1 cellular context compared by ENCODE assay signal in the genomic region with DNA sequence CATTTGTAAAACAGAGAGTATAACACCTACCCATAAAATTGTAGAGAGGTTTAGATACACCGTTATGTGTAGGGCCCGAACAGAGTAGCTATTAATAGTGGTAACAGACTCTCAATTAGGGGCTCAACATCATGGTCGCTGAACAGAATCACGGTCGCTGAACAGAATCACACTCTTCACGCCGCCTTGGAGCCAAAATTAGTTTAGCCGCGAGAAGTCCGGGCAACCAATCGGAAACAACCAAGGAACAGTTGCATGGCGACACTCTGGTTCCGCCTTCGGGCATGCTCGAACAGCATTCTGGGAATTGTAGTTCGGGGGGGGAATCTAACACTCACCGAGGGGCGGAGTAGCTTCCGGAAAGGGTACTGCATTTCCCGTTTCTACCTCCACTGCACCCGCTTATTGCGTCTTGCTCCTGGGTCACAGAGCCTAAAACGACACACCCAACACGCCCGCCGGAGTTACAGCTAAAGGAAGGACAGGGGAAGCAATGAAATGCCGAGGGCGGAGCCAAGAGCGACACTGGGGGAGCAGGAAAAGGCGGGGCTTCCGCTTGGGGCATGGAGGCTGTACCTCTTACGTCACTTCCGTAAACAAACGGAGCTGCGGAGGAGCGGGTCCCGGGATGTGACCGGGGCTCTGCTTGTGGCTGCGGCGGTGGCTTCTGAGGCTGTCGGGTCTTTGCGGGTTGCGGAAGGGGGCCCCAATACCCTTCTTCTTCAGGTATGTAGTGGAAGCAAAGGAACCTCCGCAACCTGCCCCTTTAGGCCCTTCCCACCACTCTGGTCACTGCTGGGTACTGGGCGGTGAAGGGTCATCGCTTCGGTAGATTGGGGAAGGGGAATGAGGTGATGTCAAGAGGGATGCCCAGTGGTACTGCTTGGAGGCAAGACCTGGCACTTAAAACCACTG.
TF ChIP-seq lines count a peak whose summit lies in the region.

A gene (plus strand): TSS at position 593 of the 915 bp plus-strand sequence. CDS start 2,352 bp downstream, outside the sequence.

TF ChIP-seq in K562, 482 proteins besides CTCF, POLR2A, EP300 and RAD21 (continued from another document and continues in another):
- TF ChIP-seq, protein P1, sequence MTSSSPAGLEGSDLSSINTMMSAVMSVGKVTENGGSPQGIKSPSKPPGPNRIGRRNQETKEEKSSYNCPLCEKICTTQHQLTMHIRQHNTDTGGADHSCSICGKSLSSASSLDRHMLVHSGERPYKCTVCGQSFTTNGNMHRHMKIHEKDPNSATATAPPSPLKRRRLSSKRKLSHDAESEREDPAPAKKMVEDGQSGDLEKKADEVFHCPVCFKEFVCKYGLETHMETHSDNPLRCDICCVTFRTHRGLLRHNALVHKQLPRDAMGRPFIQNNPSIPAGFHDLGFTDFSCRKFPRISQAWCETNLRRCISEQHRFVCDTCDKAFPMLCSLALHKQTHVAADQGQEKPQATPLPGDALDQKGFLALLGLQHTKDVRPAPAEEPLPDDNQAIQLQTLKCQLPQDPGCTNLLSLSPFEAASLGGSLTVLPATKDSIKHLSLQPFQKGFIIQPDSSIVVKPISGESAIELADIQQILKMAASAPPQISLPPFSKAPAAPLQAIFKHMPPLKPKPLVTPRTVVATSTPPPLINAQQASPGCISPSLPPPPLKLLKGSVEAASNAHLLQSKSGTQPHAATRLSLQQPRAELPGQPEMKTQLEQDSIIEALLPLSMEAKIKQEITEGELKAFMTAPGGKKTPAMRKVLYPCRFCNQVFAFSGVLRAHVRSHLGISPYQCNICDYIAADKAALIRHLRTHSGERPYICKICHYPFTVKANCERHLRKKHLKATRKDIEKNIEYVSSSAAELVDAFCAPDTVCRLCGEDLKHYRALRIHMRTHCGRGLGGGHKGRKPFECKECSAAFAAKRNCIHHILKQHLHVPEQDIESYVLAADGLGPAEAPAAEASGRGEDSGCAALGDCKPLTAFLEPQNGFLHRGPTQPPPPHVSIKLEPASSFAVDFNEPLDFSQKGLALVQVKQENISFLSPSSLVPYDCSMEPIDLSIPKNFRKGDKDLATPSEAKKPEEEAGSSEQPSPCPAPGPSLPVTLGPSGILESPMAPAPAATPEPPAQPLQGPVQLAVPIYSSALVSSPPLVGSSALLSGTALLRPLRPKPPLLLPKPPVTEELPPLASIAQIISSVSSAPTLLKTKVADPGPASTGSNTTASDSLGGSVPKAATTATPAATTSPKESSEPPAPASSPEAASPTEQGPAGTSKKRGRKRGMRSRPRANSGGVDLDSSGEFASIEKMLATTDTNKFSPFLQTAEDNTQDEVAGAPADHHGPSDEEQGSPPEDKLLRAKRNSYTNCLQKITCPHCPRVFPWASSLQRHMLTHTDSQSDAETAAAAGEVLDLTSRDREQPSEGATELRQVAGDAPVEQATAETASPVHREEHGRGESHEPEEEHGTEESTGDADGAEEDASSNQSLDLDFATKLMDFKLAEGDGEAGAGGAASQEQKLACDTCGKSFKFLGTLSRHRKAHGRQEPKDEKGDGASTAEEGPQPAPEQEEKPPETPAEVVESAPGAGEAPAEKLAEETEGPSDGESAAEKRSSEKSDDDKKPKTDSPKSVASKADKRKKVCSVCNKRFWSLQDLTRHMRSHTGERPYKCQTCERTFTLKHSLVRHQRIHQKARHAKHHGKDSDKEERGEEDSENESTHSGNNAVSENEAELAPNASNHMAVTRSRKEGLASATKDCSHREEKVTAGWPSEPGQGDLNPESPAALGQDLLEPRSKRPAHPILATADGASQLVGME (CRISPR knock-in tag; IDR thresholded peaks at IDR 0.05), result no peak
- TF ChIP-seq, protein P2, sequence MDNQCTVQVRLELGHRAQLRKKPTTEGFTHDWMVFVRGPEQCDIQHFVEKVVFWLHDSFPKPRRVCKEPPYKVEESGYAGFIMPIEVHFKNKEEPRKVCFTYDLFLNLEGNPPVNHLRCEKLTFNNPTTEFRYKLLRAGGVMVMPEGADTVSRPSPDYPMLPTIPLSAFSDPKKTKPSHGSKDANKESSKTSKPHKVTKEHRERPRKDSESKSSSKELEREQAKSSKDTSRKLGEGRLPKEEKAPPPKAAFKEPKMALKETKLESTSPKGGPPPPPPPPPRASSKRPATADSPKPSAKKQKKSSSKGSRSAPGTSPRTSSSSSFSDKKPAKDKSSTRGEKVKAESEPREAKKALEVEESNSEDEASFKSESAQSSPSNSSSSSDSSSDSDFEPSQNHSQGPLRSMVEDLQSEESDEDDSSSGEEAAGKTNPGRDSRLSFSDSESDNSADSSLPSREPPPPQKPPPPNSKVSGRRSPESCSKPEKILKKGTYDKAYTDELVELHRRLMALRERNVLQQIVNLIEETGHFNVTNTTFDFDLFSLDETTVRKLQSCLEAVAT (IDR thresholded peaks at IDR 0.05), result no peak
- TF ChIP-seq CEBPB (tag; IDR thresholded peaks at IDR 0.05) (no peak; the same call in none of the 2 replicates), NEUROD1 (IDR thresholded peaks at IDR 0.05; ENCODE audit: borderline replicate concordance, low read depth, low read length, partially characterized antibody) (peak; percentile 47), SMARCA4 (IDR thresholded peaks at IDR 0.05) (no peak), PRPF4 (IDR thresholded peaks at IDR 0.05; ENCODE audit: insufficient read depth, low read depth, low read length, poor library complexity, severe bottlenecking) (no peak), ZFP30 (CRISPR knock-in tag; IDR thresholded peaks at IDR 0.05; ENCODE audit: borderline replicate concordance) (no peak), XRCC3 (IDR thresholded peaks at IDR 0.05) (no peak), HDAC8 (tag; IDR thresholded peaks at IDR 0.05) (no peak), ZNF23 (CRISPR knock-in tag; IDR thresholded peaks at IDR 0.05) (no peak), FOXP1 (CRISPR knock-in tag; IDR thresholded peaks at IDR 0.05) (peak; percentile 90), HNRNPLL (IDR thresholded peaks at IDR 0.05; ENCODE audit: low read depth, low read length, poor library complexity, severe bottlenecking) (peak; percentile 67), SMARCE1 (IDR thresholded peaks at IDR 0.05) (no peak), KLF13 (tag; IDR thresholded peaks at IDR 0.05; ENCODE audit: borderline replicate concordance, low read depth) (no peak), ZBTB17 (CRISPR knock-in tag; IDR thresholded peaks at IDR 0.05) (peak; percentile 71; the same call in 1 of the 2 replicates), KAT8 (IDR thresholded peaks at IDR 0.05; ENCODE audit: low read depth) (no peak), NR2C2 (CRISPR knock-in tag; IDR thresholded peaks at IDR 0.05) (peak; percentile 61; the same call in 1 of the 2 replicates), NR2C2 (tag; IDR thresholded peaks at IDR 0.05) (peak; percentile 93), PTTG1 (tag; IDR thresholded peaks at IDR 0.05; ENCODE audit: low read depth) (no peak), TOE1 (IDR thresholded peaks at IDR 0.05; ENCODE audit: borderline replicate concordance) (peak; percentile 32; the same call in 1 of the 2 replicates), TOE1 (CRISPR knock-in tag; IDR thresholded peaks at IDR 0.05; ENCODE audit: borderline replicate concordance, low read depth) (no peak), ZSCAN29 (IDR thresholded peaks at IDR 0.05) (no peak), ZNF57 (CRISPR knock-in tag; IDR thresholded peaks at IDR 0.05) (no peak), ZNF764 (CRISPR knock-in tag; IDR thresholded peaks at IDR 0.05; ENCODE audit: low read depth) (no peak), ZNF778 (CRISPR knock-in tag; IDR thresholded peaks at IDR 0.05) (no peak)
- TF ChIP-seq, protein P3, sequence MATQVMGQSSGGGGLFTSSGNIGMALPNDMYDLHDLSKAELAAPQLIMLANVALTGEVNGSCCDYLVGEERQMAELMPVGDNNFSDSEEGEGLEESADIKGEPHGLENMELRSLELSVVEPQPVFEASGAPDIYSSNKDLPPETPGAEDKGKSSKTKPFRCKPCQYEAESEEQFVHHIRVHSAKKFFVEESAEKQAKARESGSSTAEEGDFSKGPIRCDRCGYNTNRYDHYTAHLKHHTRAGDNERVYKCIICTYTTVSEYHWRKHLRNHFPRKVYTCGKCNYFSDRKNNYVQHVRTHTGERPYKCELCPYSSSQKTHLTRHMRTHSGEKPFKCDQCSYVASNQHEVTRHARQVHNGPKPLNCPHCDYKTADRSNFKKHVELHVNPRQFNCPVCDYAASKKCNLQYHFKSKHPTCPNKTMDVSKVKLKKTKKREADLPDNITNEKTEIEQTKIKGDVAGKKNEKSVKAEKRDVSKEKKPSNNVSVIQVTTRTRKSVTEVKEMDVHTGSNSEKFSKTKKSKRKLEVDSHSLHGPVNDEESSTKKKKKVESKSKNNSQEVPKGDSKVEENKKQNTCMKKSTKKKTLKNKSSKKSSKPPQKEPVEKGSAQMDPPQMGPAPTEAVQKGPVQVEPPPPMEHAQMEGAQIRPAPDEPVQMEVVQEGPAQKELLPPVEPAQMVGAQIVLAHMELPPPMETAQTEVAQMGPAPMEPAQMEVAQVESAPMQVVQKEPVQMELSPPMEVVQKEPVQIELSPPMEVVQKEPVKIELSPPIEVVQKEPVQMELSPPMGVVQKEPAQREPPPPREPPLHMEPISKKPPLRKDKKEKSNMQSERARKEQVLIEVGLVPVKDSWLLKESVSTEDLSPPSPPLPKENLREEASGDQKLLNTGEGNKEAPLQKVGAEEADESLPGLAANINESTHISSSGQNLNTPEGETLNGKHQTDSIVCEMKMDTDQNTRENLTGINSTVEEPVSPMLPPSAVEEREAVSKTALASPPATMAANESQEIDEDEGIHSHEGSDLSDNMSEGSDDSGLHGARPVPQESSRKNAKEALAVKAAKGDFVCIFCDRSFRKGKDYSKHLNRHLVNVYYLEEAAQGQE (CRISPR knock-in tag; IDR thresholded peaks at IDR 0.05; ENCODE audit: low read depth), result no peak
- TF ChIP-seq, protein P4, sequence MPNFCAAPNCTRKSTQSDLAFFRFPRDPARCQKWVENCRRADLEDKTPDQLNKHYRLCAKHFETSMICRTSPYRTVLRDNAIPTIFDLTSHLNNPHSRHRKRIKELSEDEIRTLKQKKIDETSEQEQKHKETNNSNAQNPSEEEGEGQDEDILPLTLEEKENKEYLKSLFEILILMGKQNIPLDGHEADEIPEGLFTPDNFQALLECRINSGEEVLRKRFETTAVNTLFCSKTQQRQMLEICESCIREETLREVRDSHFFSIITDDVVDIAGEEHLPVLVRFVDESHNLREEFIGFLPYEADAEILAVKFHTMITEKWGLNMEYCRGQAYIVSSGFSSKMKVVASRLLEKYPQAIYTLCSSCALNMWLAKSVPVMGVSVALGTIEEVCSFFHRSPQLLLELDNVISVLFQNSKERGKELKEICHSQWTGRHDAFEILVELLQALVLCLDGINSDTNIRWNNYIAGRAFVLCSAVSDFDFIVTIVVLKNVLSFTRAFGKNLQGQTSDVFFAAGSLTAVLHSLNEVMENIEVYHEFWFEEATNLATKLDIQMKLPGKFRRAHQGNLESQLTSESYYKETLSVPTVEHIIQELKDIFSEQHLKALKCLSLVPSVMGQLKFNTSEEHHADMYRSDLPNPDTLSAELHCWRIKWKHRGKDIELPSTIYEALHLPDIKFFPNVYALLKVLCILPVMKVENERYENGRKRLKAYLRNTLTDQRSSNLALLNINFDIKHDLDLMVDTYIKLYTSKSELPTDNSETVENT (CRISPR knock-in tag; IDR thresholded peaks at IDR 0.05), result no peak
- TF ChIP-seq, protein P5, sequence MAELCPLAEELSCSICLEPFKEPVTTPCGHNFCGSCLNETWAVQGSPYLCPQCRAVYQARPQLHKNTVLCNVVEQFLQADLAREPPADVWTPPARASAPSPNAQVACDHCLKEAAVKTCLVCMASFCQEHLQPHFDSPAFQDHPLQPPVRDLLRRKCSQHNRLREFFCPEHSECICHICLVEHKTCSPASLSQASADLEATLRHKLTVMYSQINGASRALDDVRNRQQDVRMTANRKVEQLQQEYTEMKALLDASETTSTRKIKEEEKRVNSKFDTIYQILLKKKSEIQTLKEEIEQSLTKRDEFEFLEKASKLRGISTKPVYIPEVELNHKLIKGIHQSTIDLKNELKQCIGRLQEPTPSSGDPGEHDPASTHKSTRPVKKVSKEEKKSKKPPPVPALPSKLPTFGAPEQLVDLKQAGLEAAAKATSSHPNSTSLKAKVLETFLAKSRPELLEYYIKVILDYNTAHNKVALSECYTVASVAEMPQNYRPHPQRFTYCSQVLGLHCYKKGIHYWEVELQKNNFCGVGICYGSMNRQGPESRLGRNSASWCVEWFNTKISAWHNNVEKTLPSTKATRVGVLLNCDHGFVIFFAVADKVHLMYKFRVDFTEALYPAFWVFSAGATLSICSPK (IDR thresholded peaks at IDR 0.05; ENCODE audit: borderline replicate concordance), result no peak
- TF ChIP-seq, protein P6, sequence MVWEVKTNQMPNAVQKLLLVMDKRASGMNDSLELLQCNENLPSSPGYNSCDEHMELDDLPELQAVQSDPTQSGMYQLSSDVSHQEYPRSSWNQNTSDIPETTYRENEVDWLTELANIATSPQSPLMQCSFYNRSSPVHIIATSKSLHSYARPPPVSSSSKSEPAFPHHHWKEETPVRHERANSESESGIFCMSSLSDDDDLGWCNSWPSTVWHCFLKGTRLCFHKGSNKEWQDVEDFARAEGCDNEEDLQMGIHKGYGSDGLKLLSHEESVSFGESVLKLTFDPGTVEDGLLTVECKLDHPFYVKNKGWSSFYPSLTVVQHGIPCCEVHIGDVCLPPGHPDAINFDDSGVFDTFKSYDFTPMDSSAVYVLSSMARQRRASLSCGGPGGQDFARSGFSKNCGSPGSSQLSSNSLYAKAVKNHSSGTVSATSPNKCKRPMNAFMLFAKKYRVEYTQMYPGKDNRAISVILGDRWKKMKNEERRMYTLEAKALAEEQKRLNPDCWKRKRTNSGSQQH (CRISPR knock-in tag; IDR thresholded peaks at IDR 0.05), result no peak
- TF ChIP-seq, protein P7, sequence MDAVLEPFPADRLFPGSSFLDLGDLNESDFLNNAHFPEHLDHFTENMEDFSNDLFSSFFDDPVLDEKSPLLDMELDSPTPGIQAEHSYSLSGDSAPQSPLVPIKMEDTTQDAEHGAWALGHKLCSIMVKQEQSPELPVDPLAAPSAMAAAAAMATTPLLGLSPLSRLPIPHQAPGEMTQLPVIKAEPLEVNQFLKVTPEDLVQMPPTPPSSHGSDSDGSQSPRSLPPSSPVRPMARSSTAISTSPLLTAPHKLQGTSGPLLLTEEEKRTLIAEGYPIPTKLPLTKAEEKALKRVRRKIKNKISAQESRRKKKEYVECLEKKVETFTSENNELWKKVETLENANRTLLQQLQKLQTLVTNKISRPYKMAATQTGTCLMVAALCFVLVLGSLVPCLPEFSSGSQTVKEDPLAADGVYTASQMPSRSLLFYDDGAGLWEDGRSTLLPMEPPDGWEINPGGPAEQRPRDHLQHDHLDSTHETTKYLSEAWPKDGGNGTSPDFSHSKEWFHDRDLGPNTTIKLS (IDR thresholded peaks at IDR 0.05; ENCODE audit: borderline replicate concordance, low read depth), result peak; percentile 91
- TF ChIP-seq, protein P8, sequence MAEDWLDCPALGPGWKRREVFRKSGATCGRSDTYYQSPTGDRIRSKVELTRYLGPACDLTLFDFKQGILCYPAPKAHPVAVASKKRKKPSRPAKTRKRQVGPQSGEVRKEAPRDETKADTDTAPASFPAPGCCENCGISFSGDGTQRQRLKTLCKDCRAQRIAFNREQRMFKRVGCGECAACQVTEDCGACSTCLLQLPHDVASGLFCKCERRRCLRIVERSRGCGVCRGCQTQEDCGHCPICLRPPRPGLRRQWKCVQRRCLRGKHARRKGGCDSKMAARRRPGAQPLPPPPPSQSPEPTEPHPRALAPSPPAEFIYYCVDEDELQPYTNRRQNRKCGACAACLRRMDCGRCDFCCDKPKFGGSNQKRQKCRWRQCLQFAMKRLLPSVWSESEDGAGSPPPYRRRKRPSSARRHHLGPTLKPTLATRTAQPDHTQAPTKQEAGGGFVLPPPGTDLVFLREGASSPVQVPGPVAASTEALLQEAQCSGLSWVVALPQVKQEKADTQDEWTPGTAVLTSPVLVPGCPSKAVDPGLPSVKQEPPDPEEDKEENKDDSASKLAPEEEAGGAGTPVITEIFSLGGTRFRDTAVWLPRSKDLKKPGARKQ (CRISPR knock-in tag; IDR thresholded peaks at IDR 0.05), result no peak
